33 cellular contexts compared by ENCODE assay signal in the genomic region with DNA sequence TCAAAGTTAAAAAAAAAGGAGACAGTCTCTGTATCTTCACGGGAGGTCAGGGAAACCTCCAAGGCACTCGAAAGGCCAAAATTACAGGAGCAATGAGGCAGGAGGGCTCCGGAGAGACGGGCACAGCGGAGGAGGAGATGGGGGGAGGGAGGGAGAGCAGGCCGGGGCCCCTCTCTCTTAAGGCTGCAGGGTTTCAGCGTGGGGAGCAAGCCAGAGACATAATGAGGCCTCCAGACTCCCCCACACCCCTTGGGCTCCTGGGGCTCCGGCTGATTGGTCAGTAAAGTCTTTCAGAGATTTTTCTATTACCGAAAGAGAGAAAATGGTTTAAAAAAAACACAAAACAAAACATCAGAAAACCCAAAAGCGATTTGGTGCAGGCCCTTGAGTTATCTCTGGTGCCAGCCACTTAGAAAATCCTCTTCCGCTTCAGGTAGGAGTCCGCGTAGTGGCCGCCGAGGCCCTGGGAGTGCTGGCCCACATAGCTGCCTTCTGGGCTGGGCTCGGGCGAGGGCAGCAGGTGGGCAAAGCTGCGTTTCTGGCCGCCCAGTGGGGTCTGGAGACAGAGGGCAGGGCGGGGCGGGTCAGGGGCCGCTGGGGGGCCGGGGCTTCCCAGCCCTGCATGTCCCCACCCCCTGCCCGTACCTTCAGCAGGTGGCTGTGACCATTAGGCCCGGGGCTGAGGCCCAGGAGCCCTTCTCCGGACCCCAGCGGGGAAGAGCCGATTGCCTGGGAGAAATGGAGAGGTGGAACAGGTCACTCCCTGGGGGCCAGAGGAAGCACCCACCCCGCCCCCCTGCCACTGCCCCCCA. TPM values are rescaled to one million over a fixed set of nuclear protein-coding genes. Genes with fewer than 3 reads are reported as not detected.
A peak's percentile ranks its signal among the peaks of the same experiment; 100 is the strongest.
DNase-seq lines count a peak whose midpoint lies in the region; ATAC-seq, FAIRE-seq and TF ChIP-seq lines count a peak whose summit lies in the region.
"Had no signal": no experiment of that assay in that cellular context is flagged by ENCODE, and none has a peak within 500 bp of the region (broad histone marks: within the 10 kb centered on the region; RNA-seq: fewer than 3 reads in every experiment).

No MANE protein-coding gene starts in this region.

- H3K4me1 ChIP-seq in GM23338 (ENCODE audit: insufficient read depth) (peaks cover 12% of the 10 kb centered on the region; the same call in 1 of the 2 replicates), foreskin keratinocyte (no peaks in the 10 kb centered on the region)

- no peaks in the 10 kb centered on the region for H3K9me3 Mint-ChIP-seq in T-helper 2 cell treated with Interferon-gamma antibody and Interleukin-4, amounts not matched to agents 5 μg/mL and 100 μg/mL, for 36 hours
- no peaks in the 10 kb centered on the region for H3K9me3 Mint-ChIP-seq in GM23338
- no peaks in the 10 kb centered on the region for H3K9me3 Mint-ChIP-seq in mesothelial cell of epicardium
- H3K9me3 Mint-ChIP-seq: activated T-helper 2 cell treated with anti-CD3 and anti-CD28 coated beads, Interferon-gamma antibody, Interleukin-2, Interleukin-4, amounts not matched to agents 10 μg/mL and 5 μg/mL and 100 μg/mL, durations not matched to agents 14 hours and 24 hours and 36 hours; CD8-positive, alpha-beta memory T cell; nephron progenitor cell had no signal

- H3K27ac ChIP-seq in GM23338 (ENCODE audit: low read depth) (0 out of 2 replicates have a peak overlapping the region, but pooled peaks have one; percentile 83), foreskin keratinocyte (no peak overlapping the region)
- H3K27ac ChIP-seq: right atrium auricular region, SJSA1 had no signal

- DNase-seq in T-helper 2 cell treated with Interferon-gamma antibody and Interleukin-4, amounts not matched to agents 5 μg/mL and 100 μg/mL, for 36 hours (ENCODE audit: low spot score) = no peak
- no peak for DNase-seq in T-helper 2 cell
- no peak for DNase-seq in GM23338 (ENCODE audit: low spot score)
- DNase-seq in T-helper 17 cell = no peak
- no peak for DNase-seq in mesothelial cell of epicardium (ENCODE audit: low spot score in 2 of 2, unreplicated experiment in 2 of 2)
- DNase-seq in urothelium cell line (ENCODE audit: low spot score) = no peak
- DNase-seq in foreskin keratinocyte = no peak
- DNase-seq in left cardiac atrium = no peak
- DNase-seq: activated CD4-positive, CD25-positive, alpha-beta regulatory T cell; activated CD8-positive, alpha-beta memory T cell treated with anti-CD3 and anti-CD28 coated beads, Interleukin-2, amount 50 U/mL, for 4 hours; activated naive CD4-positive, alpha-beta T cell treated with anti-CD3 and anti-CD28 coated beads, Interleukin-2, amount 50 U/mL, for 16 hours; CD8-positive, alpha-beta memory T cell; DMS153; IMR-90; kidney glomerular epithelial cell; NCI-H146; NCI-H2107; NCI-H748 treated with DMSO at 0.1 percent for 48 hours; nephron progenitor cell; posterior cingulate gyrus; small intestine; stimulated activated naive CD4-positive, alpha-beta T cell treated with Interleukin-2 at 50 U/mL for 16 hours; T-helper 1 cell had no signal

- H3F3A ChIP-seq in GM23338 (replicated peaks; ENCODE audit: low read depth) = peaks cover 12% of the 10 kb centered on the region

- intact Hi-C loops in left cardiac atrium (cut with DNase I) = no loop called here

- TF ChIP-seq CTCF in GM23338 (conservative IDR thresholded peaks at IDR 0.05; ENCODE audit: low read depth in 2 of 2) = no peak
- no peak for TF ChIP-seq CTCF in mesothelial cell of epicardium (IDR thresholded peaks at IDR 0.05; ENCODE audit: unreplicated experiment)
- TF ChIP-seq CTCF in foreskin keratinocyte (conservative IDR thresholded peaks at IDR 0.05) = no peak

- ATAC-seq in GM23338 (no peak), T-helper 17 cell (no peak), foreskin keratinocyte (no peak), left cardiac atrium (no peak)
- ATAC-seq: gastroesophageal sphincter had no signal

- H3K4me3 Mint-ChIP-seq in T-helper 2 cell treated with Interferon-gamma antibody and Interleukin-4, amounts not matched to agents 5 μg/mL and 100 μg/mL, for 36 hours = no peak overlapping the region
- H3K4me3 Mint-ChIP-seq in GM23338 (no peak overlapping the region; the same call in 2 of the 3 replicates), T-helper 17 cell (no peak overlapping the region), mesothelial cell of epicardium (peak overlapping the region; percentile 8)

- H3K27ac Mint-ChIP-seq in T-helper 2 cell treated with Interferon-gamma antibody and Interleukin-4, amounts not matched to agents 5 μg/mL and 100 μg/mL, for 36 hours = peak overlapping the region; percentile 20
- H3K27ac Mint-ChIP-seq in GM23338 (no peak overlapping the region), T-helper 17 cell (peak overlapping the region; percentile 92), mesothelial cell of epicardium (peak overlapping the region; percentile 34)
- H3K27ac Mint-ChIP-seq: activated T-helper 2 cell treated with anti-CD3 and anti-CD28 coated beads, Interferon-gamma antibody, Interleukin-2, Interleukin-4, amounts not matched to agents 10 μg/mL and 5 μg/mL and 100 μg/mL, durations not matched to agents 14 hours and 24 hours and 36 hours had no signal

- H4K20me1 ChIP-seq in GM23338 (replicated peaks; ENCODE audit: insufficient read depth) = peaks cover 3% of the 10 kb centered on the region; the same call in 1 of the 2 replicates

- H3K4me3 ChIP-seq in GM23338 = no peak overlapping the region
- H3K4me3 ChIP-seq: gastroesophageal sphincter, HAP-1, hepatocyte, lung, right atrium auricular region, SJSA1, testis had no signal

- peaks cover 10% of the 10 kb centered on the region; the same call in 1 of the 2 replicates for H3K36me3 ChIP-seq in GM23338 (ENCODE audit: insufficient read depth)

- H3K79me2 ChIP-seq in GM23338 (replicated peaks; ENCODE audit: insufficient read depth) = peaks cover 6% of the 10 kb centered on the region

- no peaks in the 10 kb centered on the region for H3K9me2 ChIP-seq in GM23338 (ENCODE audit: insufficient read depth)

- H3K9me3 ChIP-seq in T-helper 17 cell (ENCODE audit: control insufficient read depth, low read length, poor library complexity, severe bottlenecking) = no peaks in the 10 kb centered on the region
- H3K9me3 ChIP-seq: gastroesophageal sphincter, HAP-1, right atrium auricular region, SJSA1, testis had no signal

- H3K4me2 ChIP-seq in GM23338 = no peak overlapping the region
- H3K4me2 ChIP-seq: hepatocyte had no signal

- no peaks in the 10 kb centered on the region for H3K27me3 Mint-ChIP-seq in T-helper 2 cell treated with Interferon-gamma antibody and Interleukin-4, amounts not matched to agents 5 μg/mL and 100 μg/mL, for 36 hours (ENCODE audit: low read depth)
- H3K27me3 Mint-ChIP-seq in GM23338 (ENCODE audit: insufficient read depth, low read depth, poor library complexity) (peaks cover 12% of the 10 kb centered on the region), T-helper 17 cell (no peaks in the 10 kb centered on the region), mesothelial cell of epicardium (ENCODE audit: low read depth) (no peaks in the 10 kb centered on the region)
- H3K27me3 Mint-ChIP-seq: CD8-positive, alpha-beta memory T cell had no signal

- H3K27me3 ChIP-seq in GM23338 (ENCODE audit: insufficient read depth) (no peaks in the 10 kb centered on the region), foreskin keratinocyte (no peaks in the 10 kb centered on the region)
- H3K27me3 ChIP-seq: gastroesophageal sphincter, hepatocyte, right atrium auricular region, SJSA1, testis had no signal

- H3K4me1 Mint-ChIP-seq in T-helper 2 cell treated with Interferon-gamma antibody and Interleukin-4, amounts not matched to agents 5 μg/mL and 100 μg/mL, for 36 hours (ENCODE audit: low read depth) = peaks cover 9% of the 10 kb centered on the region
- peaks cover 13% of the 10 kb centered on the region; the same call in 2 of the 3 replicates for H3K4me1 Mint-ChIP-seq in GM23338
- peaks cover 20% of the 10 kb centered on the region for H3K4me1 Mint-ChIP-seq in T-helper 17 cell
- H3K4me1 Mint-ChIP-seq in mesothelial cell of epicardium = peaks cover 15% of the 10 kb centered on the region

- H2AFZ ChIP-seq in GM23338 = no peak overlapping the region
- H2AFZ ChIP-seq: hepatocyte had no signal

- H3K36me3 Mint-ChIP-seq in T-helper 2 cell treated with Interferon-gamma antibody and Interleukin-4, amounts not matched to agents 5 μg/mL and 100 μg/mL, for 36 hours (ENCODE audit: low read depth) = peaks cover 29% of the 10 kb centered on the region
- H3K36me3 Mint-ChIP-seq in GM23338 (ENCODE audit: low read depth) = peaks cover 37% of the 10 kb centered on the region
- H3K36me3 Mint-ChIP-seq in T-helper 17 cell (ENCODE audit: low read depth) = peaks cover 10% of the 10 kb centered on the region
- H3K36me3 Mint-ChIP-seq in mesothelial cell of epicardium = peaks cover 20% of the 10 kb centered on the region

- no peak for FAIRE-seq in urothelium cell line (lab: Jason Lieb, UNC)
- FAIRE-seq: bronchial epithelial cell, small intestine, TTC549 had no signal

RNA-seq across cellular contexts. Expression of a gene that starts 1.4 kb away (rescaled TPM):
- total RNA-seq in GM23338 (2014; rRNA removed; shearing (Covaris generic)) = 27.3 and 28.7 TPM in 2 replicates
- polyA plus RNA-seq in GM23338 (2016; fragmentation: Nextera tagmentation; extraction: Ambion mirVana) (29.7 and 35.0 TPM in 2 replicates), foreskin keratinocyte (58.1 and 63.7 TPM in 2 replicates)
- total RNA-seq in T-helper 17 cell (1 to 10 TPM; 3.3 to 5.9 TPM), mesothelial cell of epicardium (17.9 to 20.9 TPM (median 18.6 TPM) in 3 replicates), foreskin keratinocyte (30.9 and 33.2 TPM in 2 replicates), left cardiac atrium (10 to 100 TPM; 14.1 to 18.2 TPM)

RNA-seq across cellular contexts. Expression of a gene that starts 7.6 kb away (rescaled TPM):
- total RNA-seq in GM23338 (2014; rRNA removed; shearing (Covaris generic)) = 1.5 and 4.7 TPM in 2 replicates
- polyA plus RNA-seq in GM23338 (2016; fragmentation: Nextera tagmentation; extraction: Ambion mirVana) (5.3 and 5.9 TPM in 2 replicates), foreskin keratinocyte (3.4 and 3.6 TPM in 2 replicates)
- total RNA-seq in T-helper 17 cell (1 to 10 TPM; 1.1 to 2.4 TPM), mesothelial cell of epicardium (12.8 to 14.9 TPM (median 13.5 TPM) in 3 replicates), foreskin keratinocyte (1.6 and 2.6 TPM in 2 replicates), left cardiac atrium (1 to 10 TPM; 1.5 to 1.8 TPM)

RNA-seq across cellular contexts. Expression of a gene that starts 16.1 kb away (rescaled TPM):
- total RNA-seq in GM23338 (2014; rRNA removed; shearing (Covaris generic)) = 88.3 and 96.7 TPM in 2 replicates
- polyA plus RNA-seq in GM23338 (2016; fragmentation: Nextera tagmentation; extraction: Ambion mirVana) = 23.6 and 25.5 TPM in 2 replicates
- 10 to 100 TPM; 40.2 to 49.8 TPM for total RNA-seq in T-helper 17 cell
- total RNA-seq in mesothelial cell of epicardium = 51.1 to 55.7 TPM (median 52.4 TPM) in 3 replicates
- total RNA-seq in foreskin keratinocyte = 22.0 and 23.0 TPM in 2 replicates
- polyA plus RNA-seq in foreskin keratinocyte = 15.9 and 17.6 TPM in 2 replicates
- 10 to 100 TPM; 14.0 to 19.3 TPM for total RNA-seq in left cardiac atrium

RNA-seq across cellular contexts. Expression of a gene that starts 22.2 kb away (rescaled TPM):
- total RNA-seq in GM23338 (2014; rRNA removed; shearing (Covaris generic)) = 9.6 TPM in 2 replicates
- polyA plus RNA-seq in GM23338 (2016; fragmentation: Nextera tagmentation; extraction: Ambion mirVana) (14.7 and 19.2 TPM in 2 replicates), foreskin keratinocyte (5.3 and 6.0 TPM in 2 replicates)
- total RNA-seq in T-helper 17 cell (100 to 1,000 TPM; 227 to 251 TPM), mesothelial cell of epicardium (2.0 to 2.7 TPM (median 2.3 TPM) in 3 replicates), foreskin keratinocyte (4.4 and 6.0 TPM in 2 replicates), left cardiac atrium (10 to 100 TPM; 23.4 to 25.3 TPM)

RNA-seq across cellular contexts. Expression of a gene that starts 27.5 kb away (rescaled TPM):
- total RNA-seq in GM23338 (2014; rRNA removed; shearing (Covaris generic)) = 2.7 and 4.6 TPM in 2 replicates
- 0.47 and 0.78 TPM in 2 replicates for polyA plus RNA-seq in GM23338 (2016; fragmentation: Nextera tagmentation; extraction: Ambion mirVana)
- total RNA-seq in T-helper 17 cell = under 1 TPM; 0.10 to 0.25 TPM
- 3.3 to 5.7 TPM (median 4.9 TPM) in 3 replicates for total RNA-seq in mesothelial cell of epicardium
- 2.5 and 3.8 TPM in 2 replicates for total RNA-seq in foreskin keratinocyte
- polyA plus RNA-seq in foreskin keratinocyte = 1.4 and 2.2 TPM in 2 replicates
- total RNA-seq in left cardiac atrium = under 1 TPM; 0.71 to 0.86 TPM
- polyA plus RNA-seq: CD8-positive, alpha-beta memory T cell had no signal
